ENCODE assay signal across 11 cellular contexts in the genomic region with DNA sequence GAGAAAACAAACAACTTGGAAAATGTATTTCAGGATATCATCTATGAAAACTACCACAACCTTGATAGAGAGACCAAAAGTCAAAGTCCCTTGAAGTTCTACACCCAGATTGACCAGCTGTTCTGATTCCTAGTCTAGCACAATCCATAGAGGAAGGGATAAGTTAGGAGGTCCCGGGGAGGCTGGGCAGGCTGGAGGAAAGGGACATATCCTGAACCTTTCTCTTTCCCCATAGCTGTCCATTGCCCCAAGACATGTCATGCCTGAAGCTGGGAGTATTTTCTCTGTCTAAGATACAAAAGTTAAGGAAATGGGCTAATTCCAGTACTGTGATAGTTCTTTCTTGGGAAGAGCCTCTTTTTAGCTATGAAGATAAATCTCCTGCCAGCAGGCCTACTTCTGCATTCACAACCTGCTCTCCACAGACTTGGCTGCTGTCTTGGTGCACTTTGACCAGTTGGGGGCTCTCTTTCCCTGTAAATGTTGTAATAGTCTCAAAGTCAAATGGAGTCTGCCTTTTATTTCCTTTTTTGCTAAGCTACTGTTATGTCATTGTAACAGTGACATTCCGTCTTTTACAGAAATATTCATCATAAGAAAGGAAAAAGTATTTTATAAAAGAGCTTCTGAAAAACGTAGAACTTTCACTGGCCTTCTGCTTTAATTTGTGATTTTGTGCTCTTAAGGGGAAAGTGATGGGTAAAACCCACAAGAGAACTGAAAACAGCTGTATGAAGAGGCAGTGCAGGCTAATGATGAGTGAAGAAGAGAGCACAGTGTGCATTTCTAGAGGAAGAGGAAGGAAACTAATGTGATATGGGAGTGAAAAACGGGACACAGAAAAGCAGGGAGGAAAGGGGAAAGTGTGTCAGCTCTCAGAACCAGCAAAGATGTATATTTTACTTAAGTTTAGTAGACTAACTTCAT. TPM values are rescaled to one million over a fixed set of nuclear protein-coding genes. Genes with fewer than 3 reads are reported as not detected.
DNase-seq lines count a peak whose midpoint lies in the region; ATAC-seq and TF ChIP-seq lines count a peak whose summit lies in the region.
"Not testable (repeated sequence)": the region's sequence is repeated elsewhere in the genome, so short reads cannot be mapped to it uniquely, and the experiment has no call there.
"Had no signal": no experiment of that assay in that cellular context is flagged by ENCODE, and none has a peak within 500 bp of the region (broad histone marks: within the 10 kb centered on the region; RNA-seq: fewer than 3 reads in every experiment).

No MANE protein-coding gene starts in this region.

- peak overlapping the region; percentile 31 for H3K27ac Mint-ChIP-seq in activated naive CD8-positive, alpha-beta T cell treated with anti-CD3 and anti-CD28 coated beads, Interleukin-2, amount 10 ng/mL, durations not matched to agents 7 days and 5 days

- H2AFZ ChIP-seq in PC-3 (ENCODE audit: low read length); neural cell (ENCODE audit: low read depth, low read length): not testable (repeated sequence)

- not testable (repeated sequence) for H3K27me3 Mint-ChIP-seq in activated naive CD8-positive, alpha-beta T cell treated with anti-CD3 and anti-CD28 coated beads, Interleukin-2, amount 10 ng/mL, durations not matched to agents 7 days and 5 days

- DNase-seq in CD1c-positive myeloid dendritic cell (ENCODE audit: extremely low spot score) (peak; percentile 61), PC-3 (peak; percentile 32), glomerular visceral epithelial cell (ENCODE audit: extremely low spot score) (peak; percentile 4)
- not testable (repeated sequence) for DNase-seq in HFF-Myc (ENCODE audit: extremely low read depth, low read depth)
- peak; percentile 28 for DNase-seq in activated naive CD8-positive, alpha-beta T cell treated with anti-CD3 and anti-CD28 coated beads, Interleukin-2, amount 10 ng/mL, durations not matched to agents 7 days and 5 days

- CTCF ChIA-PET in PC-3 (lab: Charles Lee) = interaction anchor here (0.6 to 1.2 kb wide), 4 partner anchors 12 to 116 kb away, joined by 3 to 5 read pairs (median 5); no protein-coding TSS in a partner anchor

- not testable (repeated sequence) for H3K36me3 ChIP-seq in PC-3 (ENCODE audit: low read depth, low read length); neural cell (ENCODE audit: insufficient read depth, low read length)

- intact Hi-C loops in PC-3 (cut with micrococcal nuclease) = not testable (repeated sequence)

- not testable (repeated sequence) for H3K9me3 ChIP-seq in PC-3 (ENCODE audit: low read length); neural cell (ENCODE audit: low read length)

- not testable (repeated sequence) for H3K4me1 ChIP-seq in PC-3 (ENCODE audit: insufficient read depth, low read length)

- not testable (repeated sequence) for H3K27ac ChIP-seq in PC-3 (ENCODE audit: low read length); neural cell (ENCODE audit: low read length)

- not testable (repeated sequence) for H3K4me3 ChIP-seq in HFF-Myc (replicated peaks; ENCODE audit: low read depth, low read length); PC-3 (ENCODE audit: low read length); neural cell (ENCODE audit: low read length)

- H3K9ac ChIP-seq in PC-3 (ENCODE audit: low read length); neural cell (ENCODE audit: low read length): not testable (repeated sequence)

- H3K79me2 ChIP-seq in PC-3 (ENCODE audit: low read length); neural cell (replicated peaks; ENCODE audit: insufficient read depth, low read length): not testable (repeated sequence)

- TF ChIP-seq CTCF in HFF-Myc (IDR thresholded peaks at IDR 0.05; ENCODE audit: low read depth, low read length, missing control alignments) = peak; percentile 53
- TF ChIP-seq CTCF in PC-3 (conservative IDR thresholded peaks at IDR 0.05; ENCODE audit: low read depth, low read length) = peak; percentile 56
- TF ChIP-seq CTCF in neural cell (IDR thresholded peaks at IDR 0.05; ENCODE audit: poor library complexity, severe bottlenecking) = peak; percentile 51

- POLR2A ChIA-PET in PC-3 (lab: Charles Lee; ENCODE audit: unreplicated experiment) = not testable (repeated sequence)
- POLR2A ChIA-PET in activated naive CD8-positive, alpha-beta T cell treated with anti-CD3 and anti-CD28 coated beads, Interleukin-2, amount 10 ng/mL, durations not matched to agents 7 days and 5 days (lab: Charles Lee) = interaction anchor here (0.7 kb wide), 1 partner anchor 8 kb away, joined by 3 read pairs; no protein-coding TSS in a partner anchor

- H3F3A ChIP-seq in PC-3 (ENCODE audit: low read length, unreplicated experiment); neural cell (ENCODE audit: insufficient read depth, low read length, poor library complexity, severe bottlenecking): not testable (repeated sequence)

- not testable (repeated sequence) for BruUV-seq in PC-3 (replicated peaks; lab: Mats Ljungman, UMichigan)

- not testable (repeated sequence) for H3K4me2 ChIP-seq in PC-3 (ENCODE audit: low read length); neural cell (ENCODE audit: low read length)

- ATAC-seq in GM18870 (IDR thresholded peaks at IDR 0.05; ENCODE audit: unreplicated experiment) (peak; percentile 94), HG03521 (IDR thresholded peaks at IDR 0.05; ENCODE audit: unreplicated experiment) (peak; percentile 80), PC-3 (peak; percentile 63)
- ATAC-seq in activated naive CD8-positive, alpha-beta T cell treated with anti-CD3 and anti-CD28 coated beads, Interleukin-2, amount 10 ng/mL, durations not matched to agents 7 days and 5 days (ENCODE audit: low read depth) = peak; percentile 92

- H3K27me3 ChIP-seq in PC-3 (ENCODE audit: low read length); neural cell (ENCODE audit: insufficient read depth, low read depth, low read length): not testable (repeated sequence)

- peak overlapping the region; percentile 28 for H3K4me3 Mint-ChIP-seq in activated naive CD8-positive, alpha-beta T cell treated with anti-CD3 and anti-CD28 coated beads, Interleukin-2, amount 10 ng/mL, durations not matched to agents 7 days and 5 days

- H3K9me2 ChIP-seq in PC-3 (replicated peaks; ENCODE audit: low read length); neural cell (ENCODE audit: insufficient read depth, low read length): not testable (repeated sequence)

- not testable (repeated sequence) for H3K4me1 Mint-ChIP-seq in activated naive CD8-positive, alpha-beta T cell treated with anti-CD3 and anti-CD28 coated beads, Interleukin-2, amount 10 ng/mL, durations not matched to agents 7 days and 5 days

- H3K9me3 Mint-ChIP-seq in activated naive CD8-positive, alpha-beta T cell treated with anti-CD3 and anti-CD28 coated beads, Interleukin-2, amount 10 ng/mL, durations not matched to agents 7 days and 5 days = not testable (repeated sequence)

- TF ChIP-seq RAD21 in neural cell (conservative IDR thresholded peaks at IDR 0.05) = not testable (repeated sequence)

- TF ChIP-seq EP300 in neural cell (conservative IDR thresholded peaks at IDR 0.05; ENCODE audit: poor library complexity, severe bottlenecking) = not testable (repeated sequence)

- not testable (repeated sequence) for H4K20me1 ChIP-seq in PC-3 (ENCODE audit: low read length); neural cell (ENCODE audit: insufficient read depth)

- H3K36me3 Mint-ChIP-seq in activated naive CD8-positive, alpha-beta T cell treated with anti-CD3 and anti-CD28 coated beads, Interleukin-2, amount 10 ng/mL, durations not matched to agents 7 days and 5 days = not testable (repeated sequence)

RNA-seq across cellular contexts. Expression of a gene that starts 4.3 kb away (rescaled TPM):
- total RNA-seq in PC-3 (2014; rRNA removed) = not detected in 2 replicates
- not detected for total RNA-seq in activated naive CD8-positive, alpha-beta T cell treated with anti-CD3 and anti-CD28 coated beads, Interleukin-2, amount 10 ng/mL, durations not matched to agents 7 days and 5 days
- polyA plus RNA-seq in neural cell = not detected in 2 replicates
- polyA minus RNA-seq in neural cell = not detected in 2 replicates
- total RNA-seq: activated CD8-positive, alpha-beta memory T cell treated with anti-CD3 and anti-CD28 coated beads for 36 hours; Caco-2; natural killer cell treated with Interleukin-12 subunit alpha and Interleukin-12 subunit beta and Interleukin-15 and Interleukin-18, amount 100 ng/mL, for 72 hours had no signal

RNA-seq across cellular contexts. Expression of a gene that starts 16.6 kb away (rescaled TPM):
- total RNA-seq in PC-3 (2014; rRNA removed) = not detected in 2 replicates
- total RNA-seq in activated naive CD8-positive, alpha-beta T cell treated with anti-CD3 and anti-CD28 coated beads, Interleukin-2, amount 10 ng/mL, durations not matched to agents 7 days and 5 days = not detected
- polyA plus RNA-seq in neural cell = not detected in 2 replicates
- not detected in 2 replicates for polyA minus RNA-seq in neural cell
- total RNA-seq: activated CD8-positive, alpha-beta memory T cell treated with anti-CD3 and anti-CD28 coated beads for 36 hours; Caco-2; natural killer cell treated with Interleukin-12 subunit alpha and Interleukin-12 subunit beta and Interleukin-15 and Interleukin-18, amount 100 ng/mL, for 72 hours had no signal

RNA-seq across cellular contexts. Expression of a gene that starts 18.9 kb away (rescaled TPM):
- total RNA-seq in PC-3 (2014; rRNA removed) = not detected in 2 replicates
- total RNA-seq in activated naive CD8-positive, alpha-beta T cell treated with anti-CD3 and anti-CD28 coated beads, Interleukin-2, amount 10 ng/mL, durations not matched to agents 7 days and 5 days = not detected
- polyA plus RNA-seq in neural cell = not detected in 2 replicates
- polyA minus RNA-seq in neural cell = not detected in 2 replicates
- total RNA-seq: activated CD8-positive, alpha-beta memory T cell treated with anti-CD3 and anti-CD28 coated beads for 36 hours; Caco-2; natural killer cell treated with Interleukin-12 subunit alpha and Interleukin-12 subunit beta and Interleukin-15 and Interleukin-18, amount 100 ng/mL, for 72 hours had no signal

RNA-seq across cellular contexts. Expression of a gene that starts 23.9 kb away (rescaled TPM):
- total RNA-seq in PC-3 (2014; rRNA removed) = not detected in 2 replicates
- not detected for total RNA-seq in activated naive CD8-positive, alpha-beta T cell treated with anti-CD3 and anti-CD28 coated beads, Interleukin-2, amount 10 ng/mL, durations not matched to agents 7 days and 5 days
- polyA plus RNA-seq in neural cell = not detected in 2 replicates
- polyA minus RNA-seq in neural cell = not detected in 2 replicates
- total RNA-seq: activated CD8-positive, alpha-beta memory T cell treated with anti-CD3 and anti-CD28 coated beads for 36 hours; Caco-2; natural killer cell treated with Interleukin-12 subunit alpha and Interleukin-12 subunit beta and Interleukin-15 and Interleukin-18, amount 100 ng/mL, for 72 hours had no signal

RNA-seq across cellular contexts. Expression of a gene that starts 34.0 kb away (rescaled TPM):
- total RNA-seq in PC-3 (2014; rRNA removed) = not detected in 2 replicates
- total RNA-seq in activated naive CD8-positive, alpha-beta T cell treated with anti-CD3 and anti-CD28 coated beads, Interleukin-2, amount 10 ng/mL, durations not matched to agents 7 days and 5 days = not detected
- not detected in 2 replicates for polyA plus RNA-seq in neural cell
- not detected in 2 replicates for polyA minus RNA-seq in neural cell
- total RNA-seq: activated CD8-positive, alpha-beta memory T cell treated with anti-CD3 and anti-CD28 coated beads for 36 hours; Caco-2; natural killer cell treated with Interleukin-12 subunit alpha and Interleukin-12 subunit beta and Interleukin-15 and Interleukin-18, amount 100 ng/mL, for 72 hours had no signal
